13 cellular contexts compared by ENCODE assay signal in the genomic region with DNA sequence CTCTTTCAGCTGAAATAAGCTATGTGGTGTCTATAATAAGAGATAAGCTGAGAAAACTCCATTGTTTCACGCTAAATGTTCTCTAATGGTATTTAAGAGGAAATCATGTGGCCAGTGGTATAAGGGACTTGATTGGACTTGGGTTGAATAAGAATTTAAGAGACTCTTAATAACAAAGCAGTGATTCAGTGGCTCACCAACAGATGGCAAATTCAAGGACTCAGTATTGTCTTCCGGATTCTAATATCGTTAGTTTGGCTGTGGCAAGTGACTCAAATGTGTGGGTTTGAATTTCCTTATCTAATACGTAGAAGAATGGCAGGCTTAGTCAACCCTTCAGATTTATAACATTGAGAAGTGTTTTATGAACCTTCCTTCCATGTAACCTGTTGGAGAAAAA. TPM values are rescaled to one million over a fixed set of nuclear protein-coding genes. Genes with fewer than 3 reads are reported as not detected.
A peak's percentile ranks its signal among the peaks of the same experiment; 100 is the strongest.
DNase-seq lines count a peak whose midpoint lies in the region; ATAC-seq and TF ChIP-seq lines count a peak whose summit lies in the region.
"Had no signal": no experiment of that assay in that cellular context is flagged by ENCODE, and none has a peak within 500 bp of the region (broad histone marks: within the 10 kb centered on the region; RNA-seq: fewer than 3 reads in every experiment).

No MANE protein-coding gene starts in this region.

- H3K27ac Mint-ChIP-seq in MCF 10A (ENCODE audit: low read depth, unreplicated experiment): peak overlapping the region; percentile 69
- no peak overlapping the region for H3K27ac Mint-ChIP-seq in activated T-helper 2 cell treated with anti-CD3 and anti-CD28 coated beads, Interferon-gamma antibody, Interleukin-2, Interleukin-4, amounts not matched to agents 10 μg/mL and 5 μg/mL and 100 μg/mL, durations not matched to agents 14 hours and 24 hours and 36 hours
- H3K27ac Mint-ChIP-seq: activated naive CD8-positive, alpha-beta T cell treated with anti-CD3 and anti-CD28 coated beads, Interleukin-2, amount 50 U/mL, for 24 hours had no signal

- intact Hi-C loops in MCF 10A (cut with micrococcal nuclease): no loop called here
- intact Hi-C loops in breast epithelium (cut with DNase I; ENCODE audit: low total_unique reads): no loop called here
- intact Hi-C loops in activated T-helper 2 cell treated with anti-CD3 and anti-CD28 coated beads, Interferon-gamma antibody, Interleukin-2, Interleukin-4, amounts not matched to agents 10 μg/mL and 5 μg/mL and 100 μg/mL, durations not matched to agents 14 hours and 24 hours and 36 hours (cut with micrococcal nuclease): no loop called here

- H3K27me3 Mint-ChIP-seq in MCF 10A (ENCODE audit: insufficient read depth, unreplicated experiment): no peaks in the 10 kb centered on the region
- H3K27me3 Mint-ChIP-seq in activated T-helper 2 cell treated with anti-CD3 and anti-CD28 coated beads, Interferon-gamma antibody, Interleukin-2, Interleukin-4, amounts not matched to agents 10 μg/mL and 5 μg/mL and 100 μg/mL, durations not matched to agents 14 hours and 24 hours and 36 hours (ENCODE audit: low read depth): no peaks in the 10 kb centered on the region
- H3K27me3 Mint-ChIP-seq: activated naive CD8-positive, alpha-beta T cell treated with anti-CD3 and anti-CD28 coated beads, Interleukin-2, amount 50 U/mL, for 24 hours had no signal

- H3K27ac ChIP-seq in breast epithelium (no peak overlapping the region), foreskin keratinocyte (peak overlapping the region; percentile 29)
- H3K27ac ChIP-seq: A549, Peyer's patch, sigmoid colon, tibial artery had no signal

- no peak overlapping the region for H3K4me3 Mint-ChIP-seq in MCF 10A (ENCODE audit: unreplicated experiment)
- no peak overlapping the region for H3K4me3 Mint-ChIP-seq in activated T-helper 2 cell treated with anti-CD3 and anti-CD28 coated beads, Interferon-gamma antibody, Interleukin-2, Interleukin-4, amounts not matched to agents 10 μg/mL and 5 μg/mL and 100 μg/mL, durations not matched to agents 14 hours and 24 hours and 36 hours (ENCODE audit: low read depth)
- H3K4me3 Mint-ChIP-seq: activated naive CD8-positive, alpha-beta T cell treated with anti-CD3 and anti-CD28 coated beads, Interleukin-2, amount 50 U/mL, for 24 hours had no signal

- ATAC-seq in foreskin keratinocyte (peak; percentile 79), HG02938 (IDR thresholded peaks at IDR 0.05; ENCODE audit: unreplicated experiment) (no peak), GM18505 (IDR thresholded peaks at IDR 0.05; ENCODE audit: unreplicated experiment) (no peak)
- ATAC-seq: activated naive CD8-positive, alpha-beta T cell treated with anti-CD3 and anti-CD28 coated beads, Interleukin-2, amount 50 U/mL, for 24 hours had no signal

- CTCF ChIA-PET in MCF 10A (lab: Yijun Ruan, JAX): interaction anchor here (1.1 to 1.3 kb wide), 2 partner anchors 131 to 201 kb away, joined by 4 to 6 read pairs; no protein-coding TSS in a partner anchor

- no peak for DNase-seq in MCF 10A (ENCODE audit: unreplicated experiment)
- no peak for DNase-seq in breast epithelium (ENCODE audit: low spot score in 2 of 2)
- DNase-seq in foreskin keratinocyte: peak; percentile 92 to 96
- DNase-seq in activated T-helper 2 cell treated with anti-CD3 and anti-CD28 coated beads, Interferon-gamma antibody, Interleukin-2, Interleukin-4, amounts not matched to agents 10 μg/mL and 5 μg/mL and 100 μg/mL, durations not matched to agents 14 hours and 24 hours and 36 hours (ENCODE audit: low spot score): no peak
- DNase-seq in mucosa of gallbladder (ENCODE audit: low spot score): no peak
- DNase-seq: activated naive CD8-positive, alpha-beta T cell treated with anti-CD3 and anti-CD28 coated beads, Interleukin-2, amount 50 U/mL, for 24 hours; Peyer's patch; sigmoid colon; tibial artery had no signal

- H3K36me3 Mint-ChIP-seq in MCF 10A (ENCODE audit: insufficient read depth, unreplicated experiment): peaks cover 21% of the 10 kb centered on the region
- no peaks in the 10 kb centered on the region for H3K36me3 Mint-ChIP-seq in activated T-helper 2 cell treated with anti-CD3 and anti-CD28 coated beads, Interferon-gamma antibody, Interleukin-2, Interleukin-4, amounts not matched to agents 10 μg/mL and 5 μg/mL and 100 μg/mL, durations not matched to agents 14 hours and 24 hours and 36 hours (ENCODE audit: low read depth)

- H3K4me3 ChIP-seq in breast epithelium: no peak overlapping the region
- no peak overlapping the region for H3K4me3 ChIP-seq in WI38 (ENCODE audit: low read depth, low read length)
- H3K4me3 ChIP-seq: A549, Peyer's patch, sigmoid colon, tibial artery had no signal

- H3K27me3 ChIP-seq in breast epithelium (no peaks in the 10 kb centered on the region), foreskin keratinocyte (no peaks in the 10 kb centered on the region)
- H3K27me3 ChIP-seq: Peyer's patch, sigmoid colon, tibial artery had no signal

- H3K9me3 ChIP-seq in breast epithelium: no peaks in the 10 kb centered on the region
- H3K9me3 ChIP-seq: A549, Peyer's patch, sigmoid colon, tibial artery had no signal

- H3K4me1 ChIP-seq in breast epithelium (no peaks in the 10 kb centered on the region), foreskin keratinocyte (peaks cover 37% of the 10 kb centered on the region)
- H3K4me1 ChIP-seq: Peyer's patch, tibial artery had no signal

- H3K9me3 Mint-ChIP-seq in MCF 10A (ENCODE audit: unreplicated experiment): no peaks in the 10 kb centered on the region
- H3K9me3 Mint-ChIP-seq in activated T-helper 2 cell treated with anti-CD3 and anti-CD28 coated beads, Interferon-gamma antibody, Interleukin-2, Interleukin-4, amounts not matched to agents 10 μg/mL and 5 μg/mL and 100 μg/mL, durations not matched to agents 14 hours and 24 hours and 36 hours: no peaks in the 10 kb centered on the region
- H3K9me3 Mint-ChIP-seq: activated naive CD8-positive, alpha-beta T cell treated with anti-CD3 and anti-CD28 coated beads, Interleukin-2, amount 50 U/mL, for 24 hours had no signal

- BruUV-seq in MCF 10A (replicated peaks; lab: Mats Ljungman, UMichigan): no TSS peak

- peaks cover 19% of the 10 kb centered on the region for H3K4me1 Mint-ChIP-seq in MCF 10A (ENCODE audit: insufficient read depth, unreplicated experiment)
- H3K4me1 Mint-ChIP-seq in activated T-helper 2 cell treated with anti-CD3 and anti-CD28 coated beads, Interferon-gamma antibody, Interleukin-2, Interleukin-4, amounts not matched to agents 10 μg/mL and 5 μg/mL and 100 μg/mL, durations not matched to agents 14 hours and 24 hours and 36 hours (ENCODE audit: low read depth): no peaks in the 10 kb centered on the region
- H3K4me1 Mint-ChIP-seq: activated naive CD8-positive, alpha-beta T cell treated with anti-CD3 and anti-CD28 coated beads, Interleukin-2, amount 50 U/mL, for 24 hours had no signal

- no peaks in the 10 kb centered on the region for H3K36me3 ChIP-seq in breast epithelium

- POLR2A ChIA-PET in MCF 10A (lab: Yijun Ruan, JAX): interaction anchor here (0.6 to 1.2 kb wide), 2 partner anchors 8 to 57 kb away, joined by 3 to 4 read pairs; no protein-coding TSS in a partner anchor

- TF ChIP-seq CTCF in MCF 10A (IDR thresholded peaks at IDR 0.05; ENCODE audit: unreplicated experiment) (no peak), breast epithelium (IDR thresholded peaks at IDR 0.05) (no peak), WI38 (IDR thresholded peaks at IDR 0.05; ENCODE audit: low read depth, low read length) (peak; percentile 6; the same call in 1 of the 2 replicates), foreskin keratinocyte (conservative IDR thresholded peaks at IDR 0.05) (peak; percentile 57)

- TF ChIP-seq POLR2A in breast epithelium (IDR thresholded peaks at IDR 0.05) (no peak), GM18505 (IDR thresholded peaks at IDR 0.05; ENCODE audit: borderline replicate concordance, extremely low read depth, insufficient read depth, insufficient read length) (no peak)

RNA-seq across cellular contexts. Expression of a gene that starts 49.1 kb away (rescaled TPM):
- not detected in 2 replicates for total RNA-seq in MCF 10A (2022)
- 1 to 10 TPM in 1 of 3 donors, under 1 TPM in 1, not detected in 1; 0.66 to 1.3 TPM for total RNA-seq in breast epithelium
- total RNA-seq in foreskin keratinocyte: 0.20 and 0.25 TPM in 2 replicates
- 0.16 and 0.29 TPM in 2 replicates for polyA plus RNA-seq in foreskin keratinocyte
- total RNA-seq in activated T-helper 2 cell treated with anti-CD3 and anti-CD28 coated beads, Interferon-gamma antibody, Interleukin-2, Interleukin-4, amounts not matched to agents 10 μg/mL and 5 μg/mL and 100 μg/mL, durations not matched to agents 14 hours and 24 hours and 36 hours: 2.1 and 2.9 TPM in 2 replicates
- 22.6 TPM for total RNA-seq in mucosa of gallbladder

Comparison
In these comparisons a context has a peak if more than half of its experiments do, and no peak if none do; other contexts are left out.
1. DNase-seq: peak in foreskin keratinocyte (2 of 2); none in MCF 10A (single experiment), breast epithelium (0 of 2), activated T-helper 2 cell treated with anti-CD3 and anti-CD28 coated beads, Interferon-gamma antibody, Interleukin-2, Interleukin-4, amounts not matched to agents 10 μg/mL and 5 μg/mL and 100 μg/mL, durations not matched to agents 14 hours and 24 hours and 36 hours (single experiment) and mucosa of gallbladder (single experiment).
2. CTCF ChIP-seq: peak in WI38 (single experiment) and foreskin keratinocyte (single experiment); none in MCF 10A (single experiment) and breast epithelium (0 of 3).